ENCODE assay signal across 8 cellular contexts in the genomic region with DNA sequence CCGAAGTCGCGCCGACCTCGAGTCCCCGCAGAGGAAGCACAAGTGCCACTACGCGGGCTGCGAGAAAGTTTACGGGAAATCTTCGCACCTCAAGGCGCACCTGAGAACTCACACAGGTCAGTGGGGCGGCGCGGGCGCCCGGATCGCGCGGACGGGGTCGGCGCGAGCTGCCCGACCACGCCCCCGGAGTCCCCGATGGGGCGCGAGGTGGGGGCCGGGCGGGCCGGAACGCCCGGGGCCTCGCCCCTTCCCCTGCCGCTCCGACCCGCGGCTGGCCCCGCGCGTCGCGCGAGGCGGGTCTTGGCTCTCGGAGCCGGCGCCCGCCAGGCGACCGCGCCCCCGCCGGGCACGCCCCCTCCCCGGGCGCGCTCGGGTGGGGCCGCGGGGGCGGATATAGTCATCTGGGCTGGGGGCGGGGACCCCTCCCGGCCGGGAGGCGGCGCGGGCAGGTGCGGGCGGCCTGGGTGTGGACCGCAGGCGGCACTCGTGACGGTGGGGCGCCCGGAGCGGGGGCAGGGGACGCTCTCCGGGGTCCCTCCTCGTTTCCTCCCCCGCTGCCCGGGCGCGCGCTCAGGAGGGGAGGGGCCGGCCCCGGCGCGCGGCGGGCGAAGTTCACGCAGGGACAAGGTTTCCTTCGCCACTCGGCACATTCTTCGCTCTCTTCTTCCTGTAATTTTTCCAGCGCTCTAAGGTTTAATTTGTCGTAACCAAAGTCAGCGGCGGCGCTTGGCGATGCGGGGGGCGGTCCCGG. TPM values are rescaled to one million over a fixed set of nuclear protein-coding genes. Genes with fewer than 3 reads are reported as not detected.
DNase-seq lines count a peak whose midpoint lies in the region; ATAC-seq and TF ChIP-seq lines count a peak whose summit lies in the region.

No MANE protein-coding gene starts in this region.

- H3K27me3 ChIP-seq in SJCRH30 (no peaks in the 10 kb centered on the region), heart right ventricle (no peaks in the 10 kb centered on the region), psoas muscle (ENCODE audit: insufficient read depth in 3 of 3, low read length in 2 of 3) (no peaks in the 10 kb centered on the region), aorta (ENCODE audit: control insufficient read depth in 1 of 2, insufficient read depth in 2 of 2, low read length in 1 of 2) (no peaks in the 10 kb centered on the region)

- peak; percentile 11 for ATAC-seq in HG02759 (IDR thresholded peaks at IDR 0.05; ENCODE audit: unreplicated experiment)
- peak in 7 of 8 donors; percentile 2 to 20 (median 7) for ATAC-seq in heart right ventricle
- peak in 3 of 4 donors; percentile 1 to 15 (median 5) for ATAC-seq in psoas muscle
- peak; percentile 2 for ATAC-seq in aorta (ENCODE audit: low FRiP score)

- peak overlapping the region; percentile 41 for H3K27ac Mint-ChIP-seq in activated naive CD8-positive, alpha-beta T cell

- H3K27me3 Mint-ChIP-seq in activated naive CD8-positive, alpha-beta T cell = no peaks in the 10 kb centered on the region

- H3K27ac ChIP-seq in SJCRH30 (no peak overlapping the region; the same call in 1 of the 2 replicates), heart right ventricle (peak overlapping the region; percentile 97 to 100 (median 100)), psoas muscle (peak overlapping the region; percentile 97), aorta (ENCODE audit: low read depth in 1 of 2, low read length in 2 of 2) (peak overlapping the region; percentile 53 to 82)

- peak in 2 of 9 donors; percentile 20 to 37 for TF ChIP-seq CTCF in heart right ventricle (IDR thresholded peaks at IDR 0.05)
- peak; percentile 15 for TF ChIP-seq CTCF in psoas muscle (IDR thresholded peaks at IDR 0.05)

- H3K9me3 ChIP-seq in SJCRH30 (replicated peaks) = no peaks in the 10 kb centered on the region
- H3K9me3 ChIP-seq in heart right ventricle = no peaks in the 10 kb centered on the region
- H3K9me3 ChIP-seq in psoas muscle = no peaks in the 10 kb centered on the region
- H3K9me3 ChIP-seq in aorta (ENCODE audit: control insufficient read depth, low read length) = no peaks in the 10 kb centered on the region

- no peaks in the 10 kb centered on the region for H3K36me3 Mint-ChIP-seq in activated naive CD8-positive, alpha-beta T cell

- H3K4me1 ChIP-seq in SJCRH30 (peaks cover 15% of the 10 kb centered on the region), heart right ventricle (peaks cover 28 to 70% (median 54%) of the 10 kb centered on the region in 9 donors), psoas muscle (peaks cover 46% of the 10 kb centered on the region), aorta (ENCODE audit: control insufficient read depth in 1 of 2, insufficient read depth in 2 of 2, low read length in 2 of 2) (peaks cover 0 to 3% of the 10 kb centered on the region in 2 donors)

- peak; percentile 72 for DNase-seq in COR-L47 (lab: John Stamatoyannopoulos, UW)
- DNase-seq in SJCRH30 = peak; percentile 31 to 51
- peak; percentile 65 to 78 for DNase-seq in heart right ventricle
- peak; percentile 56 to 81 for DNase-seq in psoas muscle
- peak; percentile 78 to 81 for DNase-seq in aorta
- DNase-seq in mesenteric fat pad (ENCODE audit: low spot score) = no peak

- 1% methylated on average over 58 to 107 of the region's 107 CpGs for WGBS in heart right ventricle, 2 donors
- WGBS in psoas muscle, 3 donors = 1% methylated on average over 51 to 104 of the region's 107 CpGs
- WGBS in aorta, 2 donors = 0 to 1% methylated on average over 50 to 107 of the region's 107 CpGs

- intact Hi-C loops in heart right ventricle (cut with DNase I) = loop anchor here (2.0 to 10.0 kb wide), 16 partner anchors 34 to 333 kb away; a partner anchor contains a TSS
- intact Hi-C loops in psoas muscle (cut with DNase I) = loop anchor here (2.0 to 5.0 kb wide), 3 partner anchors 64 to 336 kb away; a partner anchor contains a TSS
- intact Hi-C loops in aorta (cut with DNase I) = loop anchor here (5.0 to 10.0 kb wide), 8 partner anchors 39 to 537 kb away; a partner anchor contains a TSS

- H3K4me3 Mint-ChIP-seq in activated naive CD8-positive, alpha-beta T cell = peak overlapping the region; percentile 96

- peaks cover 60% of the 10 kb centered on the region for H3K4me1 Mint-ChIP-seq in activated naive CD8-positive, alpha-beta T cell (ENCODE audit: low read depth)

- H3K36me3 ChIP-seq in SJCRH30 (no peaks in the 10 kb centered on the region), heart right ventricle (no peaks in the 10 kb centered on the region), psoas muscle (ENCODE audit: insufficient read depth in 1 of 2, low read depth in 1 of 2) (no peaks in the 10 kb centered on the region), aorta (ENCODE audit: control insufficient read depth in 1 of 2, insufficient read depth in 2 of 2, low read length in 1 of 2) (no peaks in the 10 kb centered on the region)

- H3K9me3 Mint-ChIP-seq in activated naive CD8-positive, alpha-beta T cell (ENCODE audit: low read depth) = no peaks in the 10 kb centered on the region

- H3K4me3 ChIP-seq in SJCRH30 = peak overlapping the region; percentile 69
- peak overlapping the region; percentile 56 to 96 (median 88) for H3K4me3 ChIP-seq in heart right ventricle
- H3K4me3 ChIP-seq in psoas muscle = peak overlapping the region; percentile 79
- H3K4me3 ChIP-seq in aorta (ENCODE audit: low read length in 2 of 2) = peak overlapping the region; percentile 79 to 95

RNA-seq across cellular contexts. Expression of a gene that starts 1.2 kb away (rescaled TPM):
- 33.1 and 34.7 TPM in 2 replicates for total RNA-seq in SJCRH30 (2014; rRNA removed; shearing (Covaris generic))
- 100 to 1,000 TPM in 1 of 10 donors, 10 to 100 TPM in 9; 28.4 to 101 (median 49.4) TPM for total RNA-seq in heart right ventricle
- 10 to 100 TPM; 32.9 to 44.0 TPM for polyA plus RNA-seq in heart right ventricle
- total RNA-seq in psoas muscle = 10 to 100 TPM; 11.9 to 45.6 (median 25.2) TPM
- 10 to 100 TPM; 14.5 to 29.0 (median 20.4) TPM for polyA plus RNA-seq in psoas muscle
- total RNA-seq in aorta = 10 to 100 TPM; 31.3 to 58.7 TPM
- polyA plus RNA-seq in aorta = 10 to 100 TPM; 27.2 to 35.9 TPM
- 41.8 TPM for total RNA-seq in mesenteric fat pad
